In the genomic region with DNA sequence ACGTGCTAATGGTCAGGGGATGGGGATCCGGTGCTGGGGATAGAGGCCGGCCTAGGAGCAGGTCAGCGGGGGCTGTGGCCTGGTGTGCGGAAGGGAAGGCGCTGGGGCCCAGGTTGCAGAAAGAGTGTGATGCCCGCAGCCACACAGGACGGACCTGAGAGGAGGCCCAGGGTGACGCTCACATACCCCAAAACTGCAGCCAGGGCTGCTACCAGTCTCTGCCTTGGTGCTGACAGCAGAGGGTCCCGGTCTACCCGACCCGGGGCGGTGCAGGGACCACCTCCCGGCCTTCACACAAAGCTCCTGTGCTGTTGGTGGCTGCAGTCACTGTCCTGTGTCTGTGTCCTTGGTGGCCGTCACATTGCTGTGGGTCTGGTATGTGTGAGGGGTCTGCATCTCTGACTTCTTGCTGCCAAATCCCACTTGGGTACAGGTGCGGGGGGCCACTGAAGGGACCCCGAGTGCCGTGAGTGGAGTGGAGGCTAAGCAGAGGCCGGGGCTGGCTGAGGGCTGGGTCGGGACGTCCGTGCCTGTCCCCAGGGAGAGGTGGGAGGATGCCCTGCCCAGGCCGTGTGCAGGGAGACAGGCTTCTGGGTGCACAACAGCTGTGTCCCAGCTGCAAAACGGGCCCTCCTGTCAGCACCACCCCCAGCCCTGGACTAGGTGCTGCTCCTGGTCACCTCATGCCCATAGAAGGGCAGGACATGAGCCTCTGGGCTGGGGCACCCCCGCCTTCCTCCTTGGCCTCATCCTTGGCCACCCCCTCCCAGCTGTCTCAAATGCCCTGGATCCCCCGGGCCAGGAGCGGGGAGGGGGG, we compare ENCODE assay signal across 10 cellular contexts. TPM values are rescaled to one million over a fixed set of nuclear protein-coding genes. Genes with fewer than 3 reads are reported as not detected.
A peak's percentile ranks its signal among the peaks of the same experiment; 100 is the strongest.
DNase-seq lines count a peak whose midpoint lies in the region; ATAC-seq, FAIRE-seq and TF ChIP-seq lines count a peak whose summit lies in the region.
"Had no signal": no experiment of that assay in that cellular context is flagged by ENCODE, and none has a peak within 500 bp of the region (broad histone marks: within the 10 kb centered on the region; RNA-seq: fewer than 3 reads in every experiment).

No MANE protein-coding gene starts in this region.

- H3K9me3 ChIP-seq in HepG2 (ENCODE audit: low read length), result no peaks in the 10 kb centered on the region
- H3K9me3 ChIP-seq: heart left ventricle had no signal

- H3K4me1 Mint-ChIP-seq in immature natural killer cell, result peaks cover 43 to 67% of the 10 kb centered on the region in 2 donors

- no peak overlapping the region for H2AFZ ChIP-seq in HepG2 (ENCODE audit: low read length)

- H3K4me2 ChIP-seq in HepG2 (ENCODE audit: low read depth, low read length), result no peak overlapping the region

- peak overlapping the region; percentile 94 to 100 (median 98) for H3K4me3 Mint-ChIP-seq in immature natural killer cell

- H3K4me3 ChIP-seq in GM06990 (replicated peaks; ENCODE audit: low read depth, low read length) (peak overlapping the region; percentile 95), HepG2 (replicated peaks in 1 of 3; ENCODE audit: insufficient read depth in 1 of 3, low read depth in 2 of 3, low read length in 3 of 3) (no peak overlapping the region)

- CTCF ChIA-PET in HepG2 (lab: Yijun Ruan, JAX; ENCODE audit: low intra/inter-chr PET ratio, low total read pairs), result no interaction called here

- no peaks in the 10 kb centered on the region for H3K9me3 Mint-ChIP-seq in immature natural killer cell

- peaks cover 22% of the 10 kb centered on the region for H3K36me3 ChIP-seq in GM06990 (ENCODE audit: control insufficient read depth, insufficient read depth, low read length)
- H3K36me3 ChIP-seq in HepG2 (replicated peaks in 1 of 2; ENCODE audit: control insufficient read depth in 1 of 2, insufficient read depth in 2 of 2, low read length in 2 of 2), result no peaks in the 10 kb centered on the region
- H3K36me3 ChIP-seq: heart left ventricle had no signal

- TF ChIP-seq EP300 in HepG2 (IDR thresholded peaks at IDR 0.05; ENCODE audit: low read depth in 2 of 2, low read length in 2 of 2) (no peak), HepG2 (CRISPR knock-in tag; IDR thresholded peaks at IDR 0.05; ENCODE audit: borderline replicate concordance) (no peak)

- in situ Hi-C loops in HepG2 (cut with HindIII; ENCODE audit: extremely low pct_ligation_motif_present, low pct_unique_long_range_greater_than_20kb), result no loop called here

- no peak for TF ChIP-seq RAD21 in HepG2 (CRISPR knock-in tag; IDR thresholded peaks at IDR 0.05)

- FAIRE-seq in HepG2 (lab: Jason Lieb, UNC), result no peak

- no peaks in the 10 kb centered on the region for H3K79me2 ChIP-seq in HepG2 (ENCODE audit: insufficient read depth, low read length)

- BruUV-seq in HepG2 (replicated peaks; lab: Mats Ljungman, UMichigan), result no TSS peak

- H3K36me3 Mint-ChIP-seq in immature natural killer cell, result no peaks in the 10 kb centered on the region

- no peaks in the 10 kb centered on the region for H3K27me3 ChIP-seq in GM06990 (replicated peaks; ENCODE audit: control insufficient read depth, insufficient read depth, low read length)
- peaks cover 25 to 84% of the 10 kb centered on the region in 2 experiments for H3K27me3 ChIP-seq in HepG2 (ENCODE audit: control insufficient read depth in 1 of 2, insufficient read depth in 2 of 2, low read length in 2 of 2)
- H3K27me3 ChIP-seq: heart left ventricle had no signal

- peak; percentile 17 for ATAC-seq in GM19438 (IDR thresholded peaks at IDR 0.05; ENCODE audit: low read depth, unreplicated experiment)
- peak; percentile 38 for ATAC-seq in HG03354 (IDR thresholded peaks at IDR 0.05; ENCODE audit: poor library complexity, severe bottlenecking, unreplicated experiment)
- no peak for ATAC-seq in HepG2
- ATAC-seq: heart left ventricle had no signal

- no peaks in the 10 kb centered on the region for H3K4me1 ChIP-seq in HepG2 (ENCODE audit: insufficient read depth, low read length)

- no peak for TF ChIP-seq POLR2A in HepG2 (IDR thresholded peaks at IDR 0.05; ENCODE audit: insufficient read depth in 1 of 2, low read depth in 2 of 2, low read length in 2 of 2)

- no peak overlapping the region for H3K9ac ChIP-seq in HepG2 (ENCODE audit: insufficient read depth, low read depth, low read length)

- no peaks in the 10 kb centered on the region for H4K20me1 ChIP-seq in HepG2 (ENCODE audit: insufficient read depth, low read length)

- POLR2A ChIA-PET in HepG2 (lab: Yijun Ruan, JAX), result no interaction called here

- peak overlapping the region; percentile 92 to 100 (median 96) for H3K27ac Mint-ChIP-seq in immature natural killer cell

- TF ChIP-seq CTCF in GM06990 (IDR thresholded peaks at IDR 0.05; ENCODE audit: insufficient read depth, low read length, poor library complexity, severe bottlenecking) (no peak), HepG2 (CRISPR knock-in tag; IDR thresholded peaks at IDR 0.05) (no peak)

- 33% methylated on average over 13 of the region's 27 CpGs for WGBS in HepG2 (ENCODE audit: low lambda C conversion rate)

- intact Hi-C loops in HepG2 (cut with micrococcal nuclease; ENCODE audit: unreplicated experiment), result no loop called here

- H3K27ac ChIP-seq in HepG2 (ENCODE audit: extremely low read length, insufficient read depth, low read length), result no peak overlapping the region

- H3K27me3 Mint-ChIP-seq in immature natural killer cell (ENCODE audit: low read depth in 3 of 3), result peaks cover 20 to 28% (median 23%) of the 10 kb centered on the region in 3 donors

- no peak for DNase-seq in GM06990 (ENCODE audit: extremely low read depth, insufficient read length)
- DNase-seq in immature natural killer cell, result peak in 1 of 3 donors; percentile 32
- DNase-seq in DMS53 (lab: John Stamatoyannopoulos, UW), result no peak
- no peak for DNase-seq in HepG2 (ENCODE audit: low spot score)
- no peak for DNase-seq in 8988T
- DNase-seq in CD1c-positive myeloid dendritic cell (ENCODE audit: extremely low spot score), result no peak
- DNase-seq: heart left ventricle, NCI-H446 had no signal

RNA-seq across cellular contexts. Expression of a gene that starts 1.5 kb away (rescaled TPM):
- 100 to 1,000 TPM; 437 to 767 (median 593) TPM for polyA plus RNA-seq in immature natural killer cell
- 0.29 and 1.00 TPM in 2 replicates for total RNA-seq in HepG2 (2016; rRNA removed; fragmentation: Illumina TruSeq; extraction: Trizol)
- total RNA-seq in HepG2 (2016; cell fraction: cytosol; rRNA removed; fragmentation: Illumina TruSeq; extraction: Trizol; ENCODE audit: low read depth), result 0.35 and 2.3 TPM in 2 replicates
- 0.65 and 1.00 TPM in 2 replicates for total RNA-seq in HepG2 (2016; cell fraction: insoluble cytoplasmic fraction; rRNA removed; fragmentation: Illumina TruSeq; extraction: Trizol)
- 1.00 and 1.5 TPM in 2 replicates for total RNA-seq in HepG2 (2016; cell fraction: membrane; rRNA removed; fragmentation: Illumina TruSeq; extraction: Trizol)
- not detected in 2 replicates for total RNA-seq in HepG2 (2016; cell fraction: nucleus; rRNA removed; fragmentation: Illumina TruSeq; extraction: Trizol)
- polyA plus RNA-seq in HepG2 (2011; rRNA removed), result 0.59 and 1.5 TPM in 2 replicates
- 0.87 and 0.93 TPM in 2 replicates for polyA plus RNA-seq in HepG2 (2011; cell fraction: cytosol; rRNA removed)
- 1.4 and 10.9 TPM in 2 replicates for polyA plus RNA-seq in HepG2 (2011; cell fraction: nucleus; rRNA removed)
- polyA plus RNA-seq in HepG2 (2012), result 0.93 and 1.1 TPM in 2 replicates
- polyA plus RNA-seq in HepG2 (2016; cell fraction: cytosol; fragmentation: Illumina TruSeq; extraction: Trizol; ENCODE audit: low read depth), result 0.59 and 1.5 TPM in 2 replicates
- polyA plus RNA-seq in HepG2 (2016; cell fraction: insoluble cytoplasmic fraction; fragmentation: Illumina TruSeq; extraction: Trizol; ENCODE audit: low read depth), result 0.38 and 0.45 TPM in 2 replicates
- 0.73 and 1.2 TPM in 2 replicates for polyA plus RNA-seq in HepG2 (2016; cell fraction: membrane; fragmentation: Illumina TruSeq; extraction: Trizol; ENCODE audit: low read depth)
- 0.79 and 0.90 TPM in 2 replicates for polyA plus RNA-seq in HepG2 (2016; cell fraction: nucleus; fragmentation: Illumina TruSeq; extraction: Trizol; ENCODE audit: insufficient read depth, low read depth)
- polyA minus RNA-seq in HepG2 (2011; rRNA and poly(A)+ RNA removed; ENCODE audit: low replicate concordance), result 0.28 and 0.60 TPM in 2 replicates
- 0.59 and 0.70 TPM in 2 replicates for polyA minus RNA-seq in HepG2 (2011; cell fraction: cytosol; rRNA and poly(A)+ RNA removed)
- not detected in 2 replicates for polyA minus RNA-seq in HepG2 (2011; cell fraction: nucleus; rRNA and poly(A)+ RNA removed)

RNA-seq across cellular contexts. Expression of a gene that starts 15.6 kb away (rescaled TPM):
- polyA plus RNA-seq in immature natural killer cell (1 to 10 TPM in 1 of 3 donors, under 1 TPM in 1, not detected in 1; 0.54 to 2.0 TPM), HepG2 (2011; rRNA removed) (12.0 and 21.2 TPM in 2 replicates)
- total RNA-seq in HepG2 (2016; rRNA removed; fragmentation: Illumina TruSeq; extraction: Trizol), result 7.2 and 8.5 TPM in 2 replicates
- 4.6 and 5.0 TPM in 2 replicates for total RNA-seq in HepG2 (2016; cell fraction: cytosol; rRNA removed; fragmentation: Illumina TruSeq; extraction: Trizol; ENCODE audit: low read depth)
- total RNA-seq in HepG2 (2016; cell fraction: insoluble cytoplasmic fraction; rRNA removed; fragmentation: Illumina TruSeq; extraction: Trizol), result 6.9 and 7.7 TPM in 2 replicates
- 5.9 and 6.3 TPM in 2 replicates for total RNA-seq in HepG2 (2016; cell fraction: membrane; rRNA removed; fragmentation: Illumina TruSeq; extraction: Trizol)
- 2.2 and 3.4 TPM in 2 replicates for total RNA-seq in HepG2 (2016; cell fraction: nucleus; rRNA removed; fragmentation: Illumina TruSeq; extraction: Trizol)
- 19.5 and 30.5 TPM in 2 replicates for polyA plus RNA-seq in HepG2 (2011; cell fraction: cytosol; rRNA removed)
- 47.5 and 50.6 TPM in 2 replicates for polyA plus RNA-seq in HepG2 (2011; cell fraction: nucleus; rRNA removed)
- polyA plus RNA-seq in HepG2 (2012), result 52.9 and 67.0 TPM in 2 replicates
- 7.5 and 8.0 TPM in 2 replicates for polyA plus RNA-seq in HepG2 (2016; cell fraction: cytosol; fragmentation: Illumina TruSeq; extraction: Trizol; ENCODE audit: low read depth)
- polyA plus RNA-seq in HepG2 (2016; cell fraction: insoluble cytoplasmic fraction; fragmentation: Illumina TruSeq; extraction: Trizol; ENCODE audit: low read depth), result 6.6 and 8.3 TPM in 2 replicates
- polyA plus RNA-seq in HepG2 (2016; cell fraction: membrane; fragmentation: Illumina TruSeq; extraction: Trizol; ENCODE audit: low read depth), result 4.0 and 6.2 TPM in 2 replicates
- 5.3 and 9.8 TPM in 2 replicates for polyA plus RNA-seq in HepG2 (2016; cell fraction: nucleus; fragmentation: Illumina TruSeq; extraction: Trizol; ENCODE audit: insufficient read depth, low read depth)
- 2.8 TPM in 1 of 2 replicates, not detected in the other for polyA minus RNA-seq in HepG2 (2011; rRNA and poly(A)+ RNA removed; ENCODE audit: low replicate concordance)
- polyA minus RNA-seq in HepG2 (2011; cell fraction: cytosol; rRNA and poly(A)+ RNA removed), result 3.9 and 4.6 TPM in 2 replicates
- 2.6 and 3.2 TPM in 2 replicates for polyA minus RNA-seq in HepG2 (2011; cell fraction: nucleus; rRNA and poly(A)+ RNA removed)

RNA-seq across cellular contexts. Expression of a gene that starts 19.6 kb away (rescaled TPM):
- polyA plus RNA-seq in immature natural killer cell, result not detected
- 0.60 TPM in 1 of 2 replicates, not detected in the other for total RNA-seq in HepG2 (2016; rRNA removed; fragmentation: Illumina TruSeq; extraction: Trizol)
- not detected in 2 replicates for total RNA-seq in HepG2 (2016; cell fraction: cytosol; rRNA removed; fragmentation: Illumina TruSeq; extraction: Trizol; ENCODE audit: low read depth)
- 0.19 TPM in 1 of 2 replicates, not detected in the other for total RNA-seq in HepG2 (2016; cell fraction: insoluble cytoplasmic fraction; rRNA removed; fragmentation: Illumina TruSeq; extraction: Trizol)
- total RNA-seq in HepG2 (2016; cell fraction: membrane; rRNA removed; fragmentation: Illumina TruSeq; extraction: Trizol), result 0.12 and 0.24 TPM in 2 replicates
- total RNA-seq in HepG2 (2016; cell fraction: nucleus; rRNA removed; fragmentation: Illumina TruSeq; extraction: Trizol), result 0.38 and 1.4 TPM in 2 replicates
- 2.1 and 2.3 TPM in 2 replicates for polyA plus RNA-seq in HepG2 (2011; rRNA removed)
- 0.23 and 0.67 TPM in 2 replicates for polyA plus RNA-seq in HepG2 (2011; cell fraction: cytosol; rRNA removed)
- 64.9 and 87.5 TPM in 2 replicates for polyA plus RNA-seq in HepG2 (2011; cell fraction: nucleus; rRNA removed)
- polyA plus RNA-seq in HepG2 (2012), result 0.56 and 1.3 TPM in 2 replicates
- not detected in 2 replicates for polyA plus RNA-seq in HepG2 (2016; cell fraction: cytosol; fragmentation: Illumina TruSeq; extraction: Trizol; ENCODE audit: low read depth)
- polyA plus RNA-seq in HepG2 (2016; cell fraction: insoluble cytoplasmic fraction; fragmentation: Illumina TruSeq; extraction: Trizol; ENCODE audit: low read depth), result not detected in 2 replicates
- polyA plus RNA-seq in HepG2 (2016; cell fraction: membrane; fragmentation: Illumina TruSeq; extraction: Trizol; ENCODE audit: low read depth), result not detected in 2 replicates
- polyA plus RNA-seq in HepG2 (2016; cell fraction: nucleus; fragmentation: Illumina TruSeq; extraction: Trizol; ENCODE audit: insufficient read depth, low read depth), result 1.7 and 2.2 TPM in 2 replicates
- 0.28 TPM in 1 of 2 replicates, not detected in the other for polyA minus RNA-seq in HepG2 (2011; rRNA and poly(A)+ RNA removed; ENCODE audit: low replicate concordance)
- polyA minus RNA-seq in HepG2 (2011; cell fraction: cytosol; rRNA and poly(A)+ RNA removed), result 0.62 TPM in 1 of 2 replicates, not detected in the other
- 2.9 and 3.7 TPM in 2 replicates for polyA minus RNA-seq in HepG2 (2011; cell fraction: nucleus; rRNA and poly(A)+ RNA removed)
- total RNA-seq: heart left ventricle had no signal

RNA-seq across cellular contexts. Expression of a gene that starts 37.4 kb away (rescaled TPM):
- under 1 TPM in 1 of 3 donors, not detected in 2; 0.35 TPM for polyA plus RNA-seq in immature natural killer cell
- total RNA-seq in HepG2 (2016; rRNA removed; fragmentation: Illumina TruSeq; extraction: Trizol), result not detected in 2 replicates
- total RNA-seq in HepG2 (2016; cell fraction: cytosol; rRNA removed; fragmentation: Illumina TruSeq; extraction: Trizol; ENCODE audit: low read depth), result not detected in 2 replicates
- total RNA-seq in HepG2 (2016; cell fraction: insoluble cytoplasmic fraction; rRNA removed; fragmentation: Illumina TruSeq; extraction: Trizol), result not detected in 2 replicates
- total RNA-seq in HepG2 (2016; cell fraction: membrane; rRNA removed; fragmentation: Illumina TruSeq; extraction: Trizol), result not detected in 2 replicates
- not detected in 2 replicates for total RNA-seq in HepG2 (2016; cell fraction: nucleus; rRNA removed; fragmentation: Illumina TruSeq; extraction: Trizol)
- not detected in 2 replicates for polyA plus RNA-seq in HepG2 (2011; rRNA removed)
- polyA plus RNA-seq in HepG2 (2011; cell fraction: cytosol; rRNA removed), result not detected in 2 replicates
- not detected in 2 replicates for polyA plus RNA-seq in HepG2 (2011; cell fraction: nucleus; rRNA removed)
- 0.05 TPM in 1 of 2 replicates, not detected in the other for polyA plus RNA-seq in HepG2 (2012)
- not detected in 2 replicates for polyA plus RNA-seq in HepG2 (2016; cell fraction: cytosol; fragmentation: Illumina TruSeq; extraction: Trizol; ENCODE audit: low read depth)
- polyA plus RNA-seq in HepG2 (2016; cell fraction: insoluble cytoplasmic fraction; fragmentation: Illumina TruSeq; extraction: Trizol; ENCODE audit: low read depth), result not detected in 2 replicates
- polyA plus RNA-seq in HepG2 (2016; cell fraction: membrane; fragmentation: Illumina TruSeq; extraction: Trizol; ENCODE audit: low read depth), result not detected in 2 replicates
- not detected in 2 replicates for polyA plus RNA-seq in HepG2 (2016; cell fraction: nucleus; fragmentation: Illumina TruSeq; extraction: Trizol; ENCODE audit: insufficient read depth, low read depth)
- not detected in 2 replicates for polyA minus RNA-seq in HepG2 (2011; rRNA and poly(A)+ RNA removed; ENCODE audit: low replicate concordance)
- not detected in 2 replicates for polyA minus RNA-seq in HepG2 (2011; cell fraction: cytosol; rRNA and poly(A)+ RNA removed)
- not detected in 2 replicates for polyA minus RNA-seq in HepG2 (2011; cell fraction: nucleus; rRNA and poly(A)+ RNA removed)

Comparison
In these comparisons a context has a peak if more than half of its experiments do, and no peak if none do; other contexts are left out.
1. RNA of a gene that starts 1.5 kb away (polyA plus RNA-seq): 437 to 767 TPM in immature natural killer cell; 0.38 to 10.9 TPM in HepG2; every median in the first group is over 10 times any median in the second.